In genomic region chr5:39519566-39520231, GRCh38 we compare ENCODE assay signal across 11 cellular contexts.
DNase-seq lines count a peak whose midpoint lies in the region; ATAC-seq, FAIRE-seq and TF ChIP-seq lines count a peak whose summit lies in the region.
"Had no signal": no experiment of that assay in that cellular context is flagged by ENCODE, and none has a peak within 500 bp of the region (broad histone marks: within the 10 kb centered on the region; RNA-seq: fewer than 3 reads in every experiment).

No MANE protein-coding gene starts in this region.

- H3K23ac ChIP-seq in mesendoderm (ENCODE audit: low read length): no peak overlapping the region

- DNase-seq in NCI-H446 treated with DMSO at 0.1 percent for 48 hours (lab: John Stamatoyannopoulos, UW) (peak; percentile 39), NCI-H446 (lab: John Stamatoyannopoulos, UW) (no peak), mesendoderm (peak; percentile 51), type B pancreatic cell (ENCODE audit: extremely low spot score, unreplicated experiment) (no peak), NCI-H510A treated with DMSO at 0.1 percent for 48 hours (lab: John Stamatoyannopoulos, UW) (no peak), HK-2 (ENCODE audit: unreplicated experiment) (no peak)
- DNase-seq: foreskin keratinocyte had no signal

- H3K9ac ChIP-seq in mesendoderm (ENCODE audit: low read length): no peak overlapping the region

- no peaks in the 10 kb centered on the region for H3K36me3 Mint-ChIP-seq in type B pancreatic cell

- H3K9me3 Mint-ChIP-seq in type B pancreatic cell: peaks cover 5% of the 10 kb centered on the region
- H3K9me3 Mint-ChIP-seq: stimulated activated naive CD8-positive, alpha-beta T cell treated with anti-CD3 and anti-CD28 coated beads, Interleukin-15, Interleukin-2, amounts not matched to agents 100 ng/mL and 50 ng/mL, for 24 hours had no signal

- no peaks in the 10 kb centered on the region for H3K79me2 ChIP-seq in mesendoderm (ENCODE audit: control insufficient read depth, insufficient read depth, low read length)

- H3K27ac Mint-ChIP-seq in type B pancreatic cell: peak overlapping the region; percentile 23
- H3K27ac Mint-ChIP-seq: stimulated activated naive CD8-positive, alpha-beta T cell treated with anti-CD3 and anti-CD28 coated beads, Interleukin-15, Interleukin-2, amounts not matched to agents 100 ng/mL and 50 ng/mL, for 24 hours had no signal

- H3K27me3 Mint-ChIP-seq in type B pancreatic cell: no peaks in the 10 kb centered on the region

- H4K8ac ChIP-seq in mesendoderm (ENCODE audit: low read depth, low read length): no peak overlapping the region

- peak; percentile 97 for FAIRE-seq in endometrium (lab: Jason Lieb, UNC)

- H3K79me1 ChIP-seq in mesendoderm (ENCODE audit: low read length): no peaks in the 10 kb centered on the region

- no peak overlapping the region for H2BK15ac ChIP-seq in mesendoderm (replicated peaks; ENCODE audit: low read depth)

- H3K4me2 ChIP-seq in mesendoderm (ENCODE audit: low read length): no peak overlapping the region

- H2BK5ac ChIP-seq in mesendoderm (ENCODE audit: low read length): no peak overlapping the region

- H2AK5ac ChIP-seq in mesendoderm (ENCODE audit: low read length): no peak overlapping the region

- H4K5ac ChIP-seq in mesendoderm (ENCODE audit: low read length): no peak overlapping the region

- no peak overlapping the region for H3K27ac ChIP-seq in mesendoderm (ENCODE audit: low read depth, low read length)
- H3K27ac ChIP-seq: 22Rv1, foreskin keratinocyte had no signal

- no peak overlapping the region for H2BK120ac ChIP-seq in mesendoderm (ENCODE audit: low read depth, low read length)

- no peak overlapping the region for H3K56ac ChIP-seq in mesendoderm (ENCODE audit: low read length)

- no peak overlapping the region for H3K4me3 ChIP-seq in mesendoderm (ENCODE audit: low read length)

- ATAC-seq in GM19395 (IDR thresholded peaks at IDR 0.05; ENCODE audit: unreplicated experiment): no peak
- ATAC-seq: foreskin keratinocyte had no signal

- peaks cover 15% of the 10 kb centered on the region for H3K4me1 Mint-ChIP-seq in type B pancreatic cell (ENCODE audit: unreplicated experiment)

- no peaks in the 10 kb centered on the region for H3K4me1 ChIP-seq in mesendoderm (ENCODE audit: control insufficient read depth, low read depth, low read length)

- no peak for TF ChIP-seq CTCF in type B pancreatic cell (conservative IDR thresholded peaks at IDR 0.05)

- H3K4me3 Mint-ChIP-seq in type B pancreatic cell: peak overlapping the region; percentile 28
- H3K4me3 Mint-ChIP-seq: stimulated activated naive CD8-positive, alpha-beta T cell treated with anti-CD3 and anti-CD28 coated beads, Interleukin-15, Interleukin-2, amounts not matched to agents 100 ng/mL and 50 ng/mL, for 24 hours had no signal

- H3K4ac ChIP-seq in mesendoderm (ENCODE audit: low read depth, low read length): no peak overlapping the region

- whole genome bisulfite sequencing in mesendoderm (ENCODE audit: extremely low coverage, insufficient coverage, low lambda C conversion rate): no CpG with 5 or more reads among the region's 3 CpGs

- no peaks in the 10 kb centered on the region for H3K27me3 ChIP-seq in mesendoderm (ENCODE audit: insufficient read depth, low read length, poor library complexity)
- H3K27me3 ChIP-seq: foreskin keratinocyte had no signal

- no peak overlapping the region for H3K18ac ChIP-seq in mesendoderm (ENCODE audit: low read length)

- H3K36me3 ChIP-seq in mesendoderm (ENCODE audit: control insufficient read depth, insufficient read depth, low read length): no peaks in the 10 kb centered on the region

Comparison
In these comparisons a context has a peak if more than half of its experiments do, and no peak if none do; other contexts are left out.
1. DNase-seq: peak in NCI-H446 treated with DMSO at 0.1 percent for 48 hours (single experiment) and mesendoderm (single experiment); none in NCI-H446 (0 of 2), type B pancreatic cell (single experiment), NCI-H510A treated with DMSO at 0.1 percent for 48 hours (single experiment) and HK-2 (single experiment).